9 cellular contexts compared by ENCODE assay signal in genomic region chr6:20146291-20146690, GRCh38.
"Had no signal": no experiment of that assay in that cellular context is flagged by ENCODE, and none has a peak within 500 bp of the region (broad histone marks: within the 10 kb centered on the region; RNA-seq: fewer than 3 reads in every experiment).

No MANE protein-coding gene starts in this region.

- ATAC-seq: HepG2, K562 had no signal

- H3K27ac ChIP-seq: HL-60, KMS-11 had no signal

- H3K4me2 ChIP-seq: KMS-11 had no signal

- H3K4me1 Mint-ChIP-seq: IgD-negative memory B cell had no signal

- DNase-seq: IMR-90, KBM-7, KG1 had no signal

- H3K4me3 Mint-ChIP-seq: IgD-negative memory B cell had no signal

- H3K27ac Mint-ChIP-seq: IgD-negative memory B cell had no signal

- FAIRE-seq: HepG2, HTR-8/SVneo, K562 had no signal

- H3K9ac ChIP-seq: KMS-11 had no signal

- H3K4me3 ChIP-seq: K562 had no signal

- H3K27me3 Mint-ChIP-seq: IgD-negative memory B cell had no signal
